Comparison of ENCODE assay signal across 10 cellular contexts in the genomic region with DNA sequence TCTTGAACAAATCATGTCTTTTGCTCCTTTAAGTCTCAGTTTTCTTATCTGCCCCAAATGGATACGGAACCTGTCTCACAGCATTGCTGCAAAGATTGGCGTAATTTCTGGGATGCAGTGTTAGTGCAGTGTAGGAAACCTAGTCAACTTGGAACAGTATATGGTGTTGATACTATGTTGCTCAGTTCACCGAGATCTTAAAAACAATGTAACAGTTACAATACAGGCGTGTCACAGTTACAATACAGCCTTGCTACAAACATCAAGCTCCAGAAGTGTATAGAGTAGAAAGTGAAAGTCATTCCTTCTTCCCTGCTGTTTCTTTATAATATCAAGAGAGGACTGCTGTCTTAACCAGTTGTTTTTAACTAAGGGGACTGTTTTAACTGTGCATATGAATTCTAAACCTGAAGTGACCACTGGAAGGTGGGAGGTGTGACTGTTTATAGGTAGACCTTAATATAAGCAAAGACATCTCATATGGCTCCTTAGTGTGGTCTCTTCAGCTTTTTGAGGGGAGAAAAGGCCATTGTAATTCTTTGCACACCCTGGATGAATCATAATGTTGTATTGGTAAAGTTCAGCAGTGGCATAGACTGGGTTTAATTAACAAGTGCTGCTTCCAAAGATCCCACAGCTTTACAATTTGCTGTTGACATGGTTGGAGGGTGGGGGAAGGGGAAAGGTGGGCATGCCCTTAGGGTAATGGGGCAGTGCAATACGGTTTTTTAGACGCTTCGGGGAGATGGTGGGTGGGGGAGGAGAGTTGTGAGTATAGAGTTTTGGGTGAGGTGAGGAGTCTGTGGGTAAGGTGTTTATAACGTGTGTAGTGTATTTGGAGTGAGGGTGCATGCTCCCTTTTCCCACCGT. TPM values are rescaled to one million over a fixed set of nuclear protein-coding genes. Genes with fewer than 3 reads are reported as not detected.
DNase-seq lines count a peak whose midpoint lies in the region; ATAC-seq and TF ChIP-seq lines count a peak whose summit lies in the region.
"Had no signal": no experiment of that assay in that cellular context is flagged by ENCODE, and none has a peak within 500 bp of the region (broad histone marks: within the 10 kb centered on the region; RNA-seq: fewer than 3 reads in every experiment).

No MANE protein-coding gene starts in this region.

- peak overlapping the region; percentile 1 for H3K9ac ChIP-seq in mucosa of stomach (ENCODE audit: low read length)

- no peaks in the 10 kb centered on the region for H3K9me3 ChIP-seq in heart left ventricle
- no peaks in the 10 kb centered on the region for H3K9me3 ChIP-seq in breast epithelium
- no peaks in the 10 kb centered on the region for H3K9me3 ChIP-seq in mucosa of stomach (ENCODE audit: control insufficient read depth, low read length)
- H3K9me3 ChIP-seq in vagina: no peaks in the 10 kb centered on the region
- no peaks in the 10 kb centered on the region for H3K9me3 ChIP-seq in MG63

- TF ChIP-seq POLR2A in heart left ventricle (IDR thresholded peaks at IDR 0.05) (no peak), breast epithelium (IDR thresholded peaks at IDR 0.05) (no peak), vagina (IDR thresholded peaks at IDR 0.05) (no peak)

- ATAC-seq in heart left ventricle (no peak), Right ventricle myocardium inferior (no peak), GM18517 (IDR thresholded peaks at IDR 0.05; ENCODE audit: unreplicated experiment) (no peak)

- H3K27me3 ChIP-seq in heart left ventricle: no peaks in the 10 kb centered on the region
- H3K27me3 ChIP-seq in breast epithelium: no peaks in the 10 kb centered on the region
- no peaks in the 10 kb centered on the region for H3K27me3 ChIP-seq in mucosa of stomach (ENCODE audit: control insufficient read depth, insufficient read depth, low read length)
- H3K27me3 ChIP-seq in vagina: no peaks in the 10 kb centered on the region
- no peaks in the 10 kb centered on the region for H3K27me3 ChIP-seq in MG63

- H3K36me3 ChIP-seq in heart left ventricle: no peaks in the 10 kb centered on the region
- H3K36me3 ChIP-seq in breast epithelium: no peaks in the 10 kb centered on the region
- no peaks in the 10 kb centered on the region for H3K36me3 ChIP-seq in mucosa of stomach (ENCODE audit: control insufficient read depth, insufficient read depth, low read length)
- no peaks in the 10 kb centered on the region for H3K36me3 ChIP-seq in vagina
- H3K36me3 ChIP-seq in MG63: peaks cover 43% of the 10 kb centered on the region

- DNase-seq in heart left ventricle: no peak
- DNase-seq in Right ventricle myocardium inferior (ENCODE audit: missing footprints): no peak
- DNase-seq in breast epithelium (ENCODE audit: low spot score in 2 of 2): no peak
- no peak for DNase-seq in vagina (ENCODE audit: extremely low spot score in 2 of 2)
- DNase-seq in MG63: no peak
- DNase-seq in DMS53 (lab: John Stamatoyannopoulos, UW): no peak
- DNase-seq: activated CD4-positive, CD25-positive, alpha-beta regulatory T cell treated with anti-CD3 and anti-CD28 coated beads, Interleukin-2, amount 50 U/mL, for 72 hours; EL had no signal

- peak overlapping the region in 10 of 12 donors; percentile 1 to 40 (median 14) for H3K4me3 ChIP-seq in heart left ventricle
- H3K4me3 ChIP-seq in breast epithelium: peak overlapping the region in 2 of 3 donors; percentile 9 to 40
- no peak overlapping the region for H3K4me3 ChIP-seq in mucosa of stomach (ENCODE audit: low read length)
- peak overlapping the region; percentile 6 to 25 for H3K4me3 ChIP-seq in vagina
- H3K4me3 ChIP-seq in MG63: no peak overlapping the region; the same call in 1 of the 2 replicates

- H3K4me1 ChIP-seq in heart left ventricle (peaks cover 38 to 99% (median 95%) of the 10 kb centered on the region in 12 donors), breast epithelium (peaks cover 19 to 68% of the 10 kb centered on the region in 2 donors), mucosa of stomach (ENCODE audit: control insufficient read depth, insufficient read depth, low read length) (peaks cover 66% of the 10 kb centered on the region), vagina (peaks cover 98% of the 10 kb centered on the region)

- H3K27ac ChIP-seq in heart left ventricle: peak overlapping the region in 11 of 12 donors; percentile 41 to 89 (median 80)
- H3K27ac ChIP-seq in breast epithelium: peak overlapping the region; percentile 68 to 74
- H3K27ac ChIP-seq in vagina: peak overlapping the region; percentile 40

- 13 to 25% (median 17%) methylated on average over 9 of the region's 9 CpGs for WGBS in heart left ventricle, 4 donors

- intact Hi-C loops in heart left ventricle (cut with DNase I) (loop anchor here in 1 of 10 donors (5.0 to 10.0 kb wide), 2 partner anchors 35 to 68 kb away; no protein-coding TSS in a partner anchor), Right ventricle myocardium inferior (cut with DNase I) (loop anchor here (2.0 to 5.0 kb wide), 2 partner anchors 14 to 35 kb away; no protein-coding TSS in a partner anchor), breast epithelium (cut with DNase I; ENCODE audit: low total_unique reads) (no loop called here), vagina (cut with DNase I) (no loop called here)

- no peak for TF ChIP-seq CTCF in heart left ventricle (IDR thresholded peaks at IDR 0.05)
- no peak for TF ChIP-seq CTCF in breast epithelium (IDR thresholded peaks at IDR 0.05)
- TF ChIP-seq CTCF in vagina (IDR thresholded peaks at IDR 0.05): no peak

RNA-seq across cellular contexts. Expression of a gene that starts 12.9 kb away (rescaled TPM):
- total RNA-seq in heart left ventricle (100 to 1,000 TPM in 8 of 9 donors, 10 to 100 TPM in 1; 88.2 to 193 (median 126) TPM), Right ventricle myocardium inferior (142 TPM), breast epithelium (100 to 1,000 TPM in 2 of 3 donors, 10 to 100 TPM in 1; 95.9 to 143 (median 102) TPM), vagina (116 TPM)
- polyA plus RNA-seq in heart left ventricle: 10 to 100 TPM; 59.9 to 71.2 TPM
- 24.0 and 39.2 TPM in 2 replicates for total RNA-seq in MG63 (2014; rRNA removed; shearing (Covaris generic); ENCODE audit: low replicate concordance)

Comparison
In these comparisons a context has a peak if more than half of its experiments do, and no peak if none do; other contexts are left out.
1. H3K4me3 ChIP-seq: peak in heart left ventricle (10 of 12), breast epithelium (2 of 3) and vagina (2 of 2); none in mucosa of stomach (single experiment) and MG63 (single experiment).
2. Peak in every context shown above with its lines, with median percentiles within 50 percentile points of each other: H3K27ac ChIP-seq.